ENCODE assay signal across 21 cellular contexts in the genomic region with DNA sequence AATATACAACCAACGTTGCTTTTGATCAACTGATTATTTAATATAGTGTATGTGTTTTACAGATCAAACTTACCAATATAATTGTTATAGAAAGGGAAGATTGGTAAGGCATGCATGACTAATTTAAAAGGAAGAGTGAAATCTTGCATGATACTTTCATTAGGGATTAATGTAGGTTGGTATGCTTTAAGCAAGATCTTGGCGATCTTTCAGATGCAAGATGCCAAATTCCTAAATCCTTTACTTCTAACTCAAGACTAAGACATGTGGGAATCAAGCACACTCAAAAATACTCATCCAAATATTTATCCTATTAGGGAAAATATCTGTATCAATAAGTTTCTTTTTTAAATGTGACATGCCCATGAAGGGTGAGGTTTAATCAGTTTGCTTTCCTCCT.
DNase-seq lines count a peak whose midpoint lies in the region; ATAC-seq and TF ChIP-seq lines count a peak whose summit lies in the region.
"Had no signal": no experiment of that assay in that cellular context is flagged by ENCODE, and none has a peak within 500 bp of the region (broad histone marks: within the 10 kb centered on the region; RNA-seq: fewer than 3 reads in every experiment).

No MANE protein-coding gene starts in this region.

- H3K4me2 ChIP-seq in GM23248 (ENCODE audit: unreplicated experiment) = no peak overlapping the region

- ATAC-seq in GM21526 (IDR thresholded peaks at IDR 0.05; ENCODE audit: low FRiP score, unreplicated experiment) = no peak
- ATAC-seq: K562 had no signal

- TF ChIP-seq CTCF in AG10803 (conservative IDR thresholded peaks at IDR 0.05; ENCODE audit: low read length) (no peak), fibroblast of mammary gland (conservative IDR thresholded peaks at IDR 0.05; ENCODE audit: control insufficient read depth, insufficient read depth, low read depth, low read length) (no peak)

- H3K79me2 ChIP-seq in GM23248 (ENCODE audit: insufficient read depth) = no peaks in the 10 kb centered on the region

- H4K20me1 ChIP-seq in GM23248 (ENCODE audit: insufficient read depth) = no peaks in the 10 kb centered on the region

- H2AFZ ChIP-seq in GM23248 = no peak overlapping the region

- H3K9me3 ChIP-seq in GM23248 (ENCODE audit: low read depth) = no peaks in the 10 kb centered on the region
- H3K9me3 ChIP-seq: BE2C, HAP-1 had no signal

- H3K9me2 ChIP-seq in GM23248 (ENCODE audit: insufficient read depth) = no peaks in the 10 kb centered on the region

- H3K4me3 ChIP-seq in AG10803 (ENCODE audit: low read length) = no peak overlapping the region
- H3K4me3 ChIP-seq in GM23248 = no peak overlapping the region
- no peak overlapping the region for H3K4me3 ChIP-seq in fibroblast of mammary gland (ENCODE audit: control insufficient read depth, low read depth, low read length)
- H3K4me3 ChIP-seq: HAP-1, K562 had no signal

- intact Hi-C loops in posterior cingulate gyrus (cut with DNase I) = no loop called here

- no peaks in the 10 kb centered on the region for H3K27me3 ChIP-seq in GM23248 (replicated peaks; ENCODE audit: insufficient read depth)
- H3K27me3 ChIP-seq: BE2C had no signal

- no peaks in the 10 kb centered on the region for H3K36me3 ChIP-seq in GM23248 (ENCODE audit: low read depth)
- H3K36me3 ChIP-seq: BE2C, HAP-1 had no signal

- in situ Hi-C loops in GM23248 (cut with MboI) = no loop called here

- H3K27ac ChIP-seq in GM23248 = no peak overlapping the region
- H3K27ac ChIP-seq: HL-60 had no signal

- WGBS in GM23248 (ENCODE audit: low coverage in 1 of 2, low lambda C conversion rate in 2 of 2, missing lambda C conversion rate in 2 of 2), 2 experiments = 69 to 77% methylated on average over 2 of the region's 2 CpGs

- no peak overlapping the region for H3K9ac ChIP-seq in GM23248

- DNase-seq in AG10803 (ENCODE audit: low read depth) (peak; percentile 58), GM23248 (peak; percentile 17), fibroblast of mammary gland (ENCODE audit: low read depth) (peak; percentile 28), epidermal melanocyte (ENCODE audit: insufficient read length, low spot score) (no peak), posterior cingulate gyrus (no peak), midbrain (lab: John Stamatoyannopoulos, UW) (no peak)
- DNase-seq: 8988T; BE2C; C1 segment of cervical spinal cord; CD4-positive, CD25-positive, alpha-beta regulatory T cell; CD8-positive, alpha-beta memory T cell; COR-L47; DMS 273 treated with DMSO at 0.1 percent for 48 hours; DMS53; DND-41; GDM1; IMR-90 had no signal

- no peaks in the 10 kb centered on the region for H3F3A ChIP-seq in GM23248 (ENCODE audit: insufficient read depth)

- H3K4me1 ChIP-seq in GM23248 (ENCODE audit: insufficient read depth) = no peaks in the 10 kb centered on the region
- H3K4me1 ChIP-seq: BE2C had no signal

Comparison
In these comparisons a context has a peak if more than half of its experiments do, and no peak if none do; other contexts are left out.
1. DNase-seq: peak in AG10803 (single experiment), GM23248 (single experiment) and fibroblast of mammary gland (single experiment); none in epidermal melanocyte (single experiment), posterior cingulate gyrus (0 of 10) and midbrain (single experiment).